9 cellular contexts compared by ENCODE assay signal in the genomic region with DNA sequence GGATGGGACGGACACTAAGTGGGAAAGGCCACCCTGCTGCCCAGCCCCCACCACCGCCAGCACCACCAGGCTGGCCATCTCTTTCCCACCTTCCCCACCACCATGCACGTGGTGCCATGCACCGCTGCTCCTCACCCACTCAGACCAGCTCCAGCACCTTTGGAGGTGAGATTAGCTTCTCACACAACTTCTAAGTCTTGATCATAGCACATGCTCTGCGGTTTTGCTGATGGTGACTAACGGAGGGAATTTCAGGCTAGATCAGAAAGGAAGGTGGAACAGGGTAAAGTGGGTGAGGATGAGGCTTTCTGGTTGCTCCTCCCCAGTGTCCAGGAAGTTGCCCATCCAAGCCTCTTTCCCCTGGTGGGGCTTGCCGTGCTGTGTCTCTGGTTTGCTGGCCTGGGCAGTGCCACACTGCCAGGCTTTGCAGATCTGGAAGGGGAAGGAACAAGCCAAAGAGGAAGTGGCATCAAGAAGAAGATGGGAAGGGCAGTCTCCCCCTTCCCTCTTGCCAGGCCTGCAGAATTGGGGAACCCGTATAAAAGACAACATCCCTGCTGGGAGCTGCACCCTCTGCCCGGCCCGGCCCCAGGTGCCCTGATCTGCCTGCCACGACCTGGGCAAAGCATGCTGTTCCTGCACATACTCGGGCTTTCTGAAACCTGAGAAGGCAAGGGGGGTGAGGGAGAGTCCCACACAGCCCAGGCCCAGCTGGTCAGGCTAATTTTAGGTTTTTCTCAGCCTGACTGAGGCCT. TPM values are rescaled to one million over a fixed set of nuclear protein-coding genes. Genes with fewer than 3 reads are reported as not detected.
A peak's percentile ranks its signal among the peaks of the same experiment; 100 is the strongest.
DNase-seq lines count a peak whose midpoint lies in the region; ATAC-seq and TF ChIP-seq lines count a peak whose summit lies in the region.
"Had no signal": no experiment of that assay in that cellular context is flagged by ENCODE, and none has a peak within 500 bp of the region (broad histone marks: within the 10 kb centered on the region; RNA-seq: fewer than 3 reads in every experiment).

No MANE protein-coding gene starts in this region.

- H3K4me1 ChIP-seq in KMS-11 (ENCODE audit: low read depth, poor library complexity, severe bottlenecking): peaks cover 77% of the 10 kb centered on the region
- peaks cover 0 to 20% (median 6%) of the 10 kb centered on the region in 4 donors for H3K4me1 ChIP-seq in Peyer's patch

- H3K9me3 ChIP-seq in Peyer's patch: no peaks in the 10 kb centered on the region

- no peaks in the 10 kb centered on the region for H3K9me3 Mint-ChIP-seq in activated T-helper 17 cell treated with anti-CD3 and anti-CD28 coated beads, Interleukin-2, amount 50 U/mL, for 72 hours
- H3K9me3 Mint-ChIP-seq in memory B cell: no peaks in the 10 kb centered on the region
- H3K9me3 Mint-ChIP-seq: naive thymus-derived CD8-positive, alpha-beta T cell had no signal

- TF ChIP-seq CTCF in KMS-11 (conservative IDR thresholded peaks at IDR 0.05; ENCODE audit: low read depth, low read length) (no peak), Peyer's patch (IDR thresholded peaks at IDR 0.05) (no peak)

- H3K4me3 ChIP-seq in KMS-11 (IDR thresholded peaks at IDR 0.05; ENCODE audit: insufficient read depth, low read depth, low read length) (no peak overlapping the region), Peyer's patch (no peak overlapping the region)

- peak overlapping the region; percentile 95 for H3K4me2 ChIP-seq in KMS-11

- H3K27me3 Mint-ChIP-seq in activated T-helper 17 cell treated with anti-CD3 and anti-CD28 coated beads, Interleukin-2, amount 50 U/mL, for 72 hours: no peaks in the 10 kb centered on the region
- H3K27me3 Mint-ChIP-seq in memory B cell: no peaks in the 10 kb centered on the region
- H3K27me3 Mint-ChIP-seq: naive thymus-derived CD8-positive, alpha-beta T cell had no signal

- H3K27me3 ChIP-seq in KMS-11 (ENCODE audit: insufficient read depth, low read depth) (no peaks in the 10 kb centered on the region), Peyer's patch (no peaks in the 10 kb centered on the region)

- no peaks in the 10 kb centered on the region for H3K36me3 Mint-ChIP-seq in activated T-helper 17 cell treated with anti-CD3 and anti-CD28 coated beads, Interleukin-2, amount 50 U/mL, for 72 hours (ENCODE audit: low read depth)
- H3K36me3 Mint-ChIP-seq in memory B cell: no peaks in the 10 kb centered on the region
- H3K36me3 Mint-ChIP-seq: naive thymus-derived CD8-positive, alpha-beta T cell had no signal

- peak overlapping the region; percentile 71 for H3K9ac ChIP-seq in KMS-11

- H3K27ac ChIP-seq in KMS-11: peak overlapping the region; percentile 96
- peak overlapping the region in 1 of 4 donors; percentile 13 for H3K27ac ChIP-seq in Peyer's patch

- TF ChIP-seq POLR2A in GM18526 (IDR thresholded peaks at IDR 0.05; ENCODE audit: extremely low read depth, insufficient read length): peak; percentile 39
- TF ChIP-seq POLR2A in Peyer's patch (IDR thresholded peaks at IDR 0.05): no peak

- peak overlapping the region; percentile 62 for H2AFZ ChIP-seq in KMS-11 (ENCODE audit: low read depth)

- peaks cover 63% of the 10 kb centered on the region for H3K4me1 Mint-ChIP-seq in activated T-helper 17 cell treated with anti-CD3 and anti-CD28 coated beads, Interleukin-2, amount 50 U/mL, for 72 hours
- peaks cover 48% of the 10 kb centered on the region for H3K4me1 Mint-ChIP-seq in memory B cell

- no peaks in the 10 kb centered on the region for H4K20me1 ChIP-seq in KMS-11 (ENCODE audit: insufficient read depth)

- peak overlapping the region; percentile 77 for H3K4me3 Mint-ChIP-seq in activated T-helper 17 cell treated with anti-CD3 and anti-CD28 coated beads, Interleukin-2, amount 50 U/mL, for 72 hours
- no peak overlapping the region for H3K4me3 Mint-ChIP-seq in memory B cell

- no peaks in the 10 kb centered on the region for H3K36me3 ChIP-seq in KMS-11 (ENCODE audit: insufficient read depth)
- no peaks in the 10 kb centered on the region for H3K36me3 ChIP-seq in Peyer's patch

- H3K79me2 ChIP-seq in KMS-11 (ENCODE audit: insufficient read depth, low read depth): no peaks in the 10 kb centered on the region

- DNase-seq in memory B cell (ENCODE audit: low spot score in 2 of 2) (no peak), NCI-H748 treated with DMSO at 0.1 percent for 48 hours (lab: John Stamatoyannopoulos, UW) (no peak), NCI-H526 (lab: John Stamatoyannopoulos, UW) (no peak), Peyer's patch (no peak)
- DNase-seq: naive thymus-derived CD8-positive, alpha-beta T cell had no signal

- ATAC-seq in GM21737 (IDR thresholded peaks at IDR 0.05; ENCODE audit: unreplicated experiment) (peak; percentile 54), memory B cell (ENCODE audit: low read depth) (peak; percentile 34)
- peak; percentile 68 for ATAC-seq in activated T-helper 17 cell treated with anti-CD3 and anti-CD28 coated beads, Interleukin-2, amount 50 U/mL, for 72 hours (replicated peaks)

- H3K27ac Mint-ChIP-seq in activated T-helper 17 cell treated with anti-CD3 and anti-CD28 coated beads, Interleukin-2, amount 50 U/mL, for 72 hours: peak overlapping the region; percentile 86
- H3K27ac Mint-ChIP-seq in memory B cell: no peak overlapping the region

RNA-seq across cellular contexts. Expression of a gene that starts 44.3 kb away (rescaled TPM):
- 100 to 1,000 TPM in 1 of 2 donors, 10 to 100 TPM in 1; 93.3 to 137 TPM for total RNA-seq in activated T-helper 17 cell treated with anti-CD3 and anti-CD28 coated beads, Interleukin-2, amount 50 U/mL, for 72 hours
- 100 to 1,000 TPM in 1 of 4 donors, 10 to 100 TPM in 3; 60.2 to 124 (median 72.2) TPM for total RNA-seq in Peyer's patch
